In the genomic region with DNA sequence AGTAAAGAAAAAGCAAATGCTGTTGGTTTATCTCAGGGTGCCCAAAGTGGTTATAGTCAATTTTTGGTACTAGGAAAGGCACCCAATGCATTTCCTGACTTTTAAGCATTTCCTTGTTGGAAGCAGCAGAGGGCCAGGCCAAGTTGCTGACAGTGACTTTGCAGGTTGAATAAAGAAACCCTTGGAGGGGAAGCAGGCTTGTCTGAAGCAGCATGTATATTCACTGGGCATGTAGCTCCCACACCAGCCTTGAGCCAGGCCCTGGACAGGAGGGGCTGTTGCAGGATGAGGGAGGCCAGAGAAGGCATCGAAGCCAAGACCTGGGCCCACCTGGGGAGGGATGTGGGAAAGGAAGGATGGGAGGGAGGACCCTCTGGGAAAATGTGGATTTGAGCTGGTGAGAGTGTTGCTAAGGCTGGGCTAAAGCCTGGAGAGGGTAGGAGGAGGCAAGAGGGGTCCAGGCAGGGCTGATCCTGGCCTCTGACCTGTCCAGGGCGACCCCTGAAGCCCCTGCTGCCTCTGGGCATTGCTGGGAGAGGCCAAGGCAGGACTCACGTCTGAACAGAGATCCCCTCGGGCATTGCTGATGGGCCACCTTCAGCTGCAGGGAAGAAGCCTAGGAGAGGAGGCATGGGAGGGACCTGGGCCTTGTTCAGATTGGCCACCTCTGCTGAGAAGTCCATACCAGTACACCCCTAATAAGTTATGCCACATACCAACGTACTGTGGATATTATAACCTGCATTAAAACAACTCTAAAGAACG, we compare ENCODE assay signal across 11 cellular contexts.
A peak's percentile ranks its signal among the peaks of the same experiment; 100 is the strongest.
DNase-seq lines count a peak whose midpoint lies in the region; ATAC-seq and TF ChIP-seq lines count a peak whose summit lies in the region.
"Had no signal": no experiment of that assay in that cellular context is flagged by ENCODE, and none has a peak within 500 bp of the region (broad histone marks: within the 10 kb centered on the region; RNA-seq: fewer than 3 reads in every experiment).

No MANE protein-coding gene starts in this region.

- peaks cover 75% of the 10 kb centered on the region for H3K4me1 Mint-ChIP-seq in Caco-2 (ENCODE audit: low read depth, unreplicated experiment)

- no peak overlapping the region for H3K4me3 ChIP-seq in Caco-2 (ENCODE audit: low read depth, low read length)
- H3K4me3 ChIP-seq in PC-3 (ENCODE audit: low read length) = no peak overlapping the region
- H3K4me3 ChIP-seq in esophagus squamous epithelium = no peak overlapping the region
- H3K4me3 ChIP-seq in rectal smooth muscle tissue (ENCODE audit: low read length) = no peak overlapping the region

- intact Hi-C loops in Caco-2 (cut with micrococcal nuclease; ENCODE audit: unreplicated experiment) = loop anchor here (5.0 kb wide), 1 partner anchor 47 kb away; no protein-coding TSS in a partner anchor
- intact Hi-C loops in PC-3 (cut with micrococcal nuclease) = loop anchor here (1.0 to 2.0 kb wide), 4 partner anchors 33 to 97 kb away; no protein-coding TSS in a partner anchor
- intact Hi-C loops in esophagus squamous epithelium (cut with DNase I) = no loop called here

- H3K36me3 ChIP-seq in Caco-2 (ENCODE audit: control insufficient read depth, insufficient read depth, low read length) (peaks cover 1% of the 10 kb centered on the region; the same call in 1 of the 2 replicates), PC-3 (ENCODE audit: low read depth, low read length) (no peaks in the 10 kb centered on the region), esophagus squamous epithelium (peaks cover 0 to 52% (median 0%) of the 10 kb centered on the region in 3 donors), rectal smooth muscle tissue (ENCODE audit: control insufficient read depth, insufficient read depth, low read length) (no peaks in the 10 kb centered on the region)

- peaks cover 76% of the 10 kb centered on the region for H3K36me3 Mint-ChIP-seq in Caco-2 (ENCODE audit: insufficient read depth, unreplicated experiment)

- TF ChIP-seq POLR2A in esophagus squamous epithelium (IDR thresholded peaks at IDR 0.05) = no peak

- H3K9me3 Mint-ChIP-seq in Caco-2 (ENCODE audit: unreplicated experiment) = no peaks in the 10 kb centered on the region

- ATAC-seq in PC-3 (no peak), HG03469 (IDR thresholded peaks at IDR 0.05; ENCODE audit: unreplicated experiment) (no peak), HG02970 (IDR thresholded peaks at IDR 0.05; ENCODE audit: low FRiP score, unreplicated experiment) (no peak), GM21447 (IDR thresholded peaks at IDR 0.05; ENCODE audit: unreplicated experiment) (no peak)

- POLR2A ChIA-PET in Caco-2 (lab: Charles Lee) (no interaction called here), PC-3 (lab: Charles Lee; ENCODE audit: unreplicated experiment) (interaction anchor here (0.6 kb wide), 1 partner anchor 32 kb away, joined by 5 read pairs; no protein-coding TSS in a partner anchor)

- no peaks in the 10 kb centered on the region for H3K27me3 Mint-ChIP-seq in Caco-2 (ENCODE audit: insufficient read depth, unreplicated experiment)

- H3K27me3 ChIP-seq in Caco-2 (replicated peaks; ENCODE audit: control insufficient read depth, insufficient read depth, low read length) (no peaks in the 10 kb centered on the region), PC-3 (ENCODE audit: low read length) (no peaks in the 10 kb centered on the region), esophagus squamous epithelium (no peaks in the 10 kb centered on the region), rectal smooth muscle tissue (ENCODE audit: control insufficient read depth, insufficient read depth, low read length) (no peaks in the 10 kb centered on the region)

- H3K27ac ChIP-seq in PC-3 (ENCODE audit: low read length) (peak overlapping the region; percentile 86), esophagus squamous epithelium (peak overlapping the region; percentile 40 to 90 (median 72)), rectal smooth muscle tissue (ENCODE audit: low read depth, low read length) (peak overlapping the region; percentile 58)

- TF ChIP-seq CTCF in Caco-2 (IDR thresholded peaks at IDR 0.05; ENCODE audit: insufficient read depth in 1 of 2, low read depth in 1 of 2, low read length in 1 of 2, severe bottlenecking in 1 of 2, unreplicated experiment in 1 of 2) (no peak), PC-3 (conservative IDR thresholded peaks at IDR 0.05; ENCODE audit: low read depth, low read length) (no peak), esophagus squamous epithelium (IDR thresholded peaks at IDR 0.05) (no peak)

- BruUV-seq in Caco-2 (replicated peaks; lab: Mats Ljungman, UMichigan) (no TSS peak), PC-3 (replicated peaks; lab: Mats Ljungman, UMichigan) (no TSS peak)

- H3K9ac ChIP-seq in PC-3 (ENCODE audit: low read length) = 0 out of 2 replicates have a peak overlapping the region, but pooled peaks have one; percentile 54
- no peak overlapping the region for H3K9ac ChIP-seq in rectal smooth muscle tissue (ENCODE audit: low read length)

- WGBS in esophagus squamous epithelium, 2 donors = 68 to 84% methylated on average over 2 to 6 of the region's 6 CpGs

- H3K9me3 ChIP-seq in Caco-2 (no peaks in the 10 kb centered on the region), PC-3 (ENCODE audit: low read length) (no peaks in the 10 kb centered on the region), esophagus squamous epithelium (no peaks in the 10 kb centered on the region)

- no peaks in the 10 kb centered on the region for H3K79me2 ChIP-seq in PC-3 (ENCODE audit: low read length)

- H3K4me1 ChIP-seq in Caco-2 (peaks cover 60% of the 10 kb centered on the region), PC-3 (ENCODE audit: insufficient read depth, low read length) (peaks cover 55% of the 10 kb centered on the region), esophagus squamous epithelium (peaks cover 42 to 77% (median 58%) of the 10 kb centered on the region in 3 donors), rectal smooth muscle tissue (ENCODE audit: control insufficient read depth, insufficient read depth, low read length) (peaks cover 50% of the 10 kb centered on the region)

- H3K4me3 Mint-ChIP-seq in Caco-2 (ENCODE audit: unreplicated experiment) = peak overlapping the region; percentile 18

- H3F3A ChIP-seq in PC-3 (ENCODE audit: low read length, unreplicated experiment) = no peaks in the 10 kb centered on the region

- CTCF ChIA-PET in Caco-2 (lab: Charles Lee) = interaction anchor here (0.7 to 1.8 kb wide), 3 partner anchors 33 to 247 kb away, joined by 3 to 10 read pairs (median 5); no protein-coding TSS in a partner anchor
- CTCF ChIA-PET in PC-3 (lab: Charles Lee) = interaction anchor here (0.7 kb wide), 1 partner anchor 120 kb away, joined by 3 read pairs; no protein-coding TSS in a partner anchor

- H3K9me2 ChIP-seq in PC-3 (replicated peaks; ENCODE audit: low read length) = no peaks in the 10 kb centered on the region

- no peaks in the 10 kb centered on the region for H4K20me1 ChIP-seq in PC-3 (ENCODE audit: low read length)

- peak overlapping the region; percentile 89 for H3K27ac Mint-ChIP-seq in Caco-2 (ENCODE audit: unreplicated experiment)

- no peak overlapping the region for H3K4me2 ChIP-seq in PC-3 (ENCODE audit: low read length)

- peak in 1 of 2 experiments; percentile 32 for DNase-seq in Caco-2
- DNase-seq in PC-3 = peak; percentile 19
- no peak for DNase-seq in esophagus squamous epithelium (lab: John Stamatoyannopoulos, UW)
- no peak for DNase-seq in 8988T
- DNase-seq: GF-D8; NCI-H1105 treated with DMSO at 0.1 percent for 48 hours; stimulated activated CD4-positive, alpha-beta T cell treated with anti-CD3 and anti-CD28 coated beads, Interleukin-1b, Interleukin-23, amount 100 ng/mL, for 48 hours had no signal

- no peak overlapping the region for H2AFZ ChIP-seq in PC-3 (ENCODE audit: low read length)
